In the genomic region with DNA sequence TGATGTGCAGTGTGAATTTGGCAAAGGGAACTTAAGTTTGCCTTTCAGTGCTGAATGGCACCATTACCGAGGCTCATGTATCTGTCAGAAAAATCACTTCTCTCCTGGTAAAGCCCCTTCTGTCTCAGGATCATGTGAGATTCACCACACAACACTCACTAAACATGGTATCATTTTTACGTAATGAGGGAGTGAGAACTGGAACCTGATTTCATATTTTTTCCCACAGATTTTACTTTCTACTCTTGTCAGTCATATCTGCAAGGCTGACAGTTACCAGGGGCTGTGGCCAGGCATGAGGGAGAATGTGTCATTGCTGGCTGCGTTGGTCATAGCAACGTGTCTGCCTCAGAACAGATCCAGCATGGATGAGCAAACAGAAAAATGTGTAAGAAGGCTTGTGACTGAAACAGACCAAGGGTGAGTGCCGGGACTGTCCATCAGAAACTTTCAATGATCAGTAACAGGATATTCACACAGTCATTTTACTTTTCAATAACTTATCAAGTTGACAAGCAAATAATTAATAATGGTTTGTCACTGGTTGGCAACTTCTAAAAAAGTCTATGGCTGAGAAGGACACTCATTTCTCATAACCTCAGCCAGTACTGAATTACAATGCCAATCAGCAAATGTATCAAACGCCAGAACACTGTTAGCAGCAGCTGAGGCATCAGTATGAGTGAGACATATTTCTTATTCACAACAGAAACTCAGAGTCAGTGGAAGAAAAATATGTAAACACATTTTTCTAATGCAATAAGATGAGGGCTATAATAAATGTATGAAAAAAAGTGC, we compare ENCODE assay signal across 8 cellular contexts.
A peak's percentile ranks its signal among the peaks of the same experiment; 100 is the strongest.
DNase-seq lines count a peak whose midpoint lies in the region; ATAC-seq and TF ChIP-seq lines count a peak whose summit lies in the region.

No MANE protein-coding gene starts in this region.

- no peaks in the 10 kb centered on the region for H3K27me3 Mint-ChIP-seq in CD8-positive, alpha-beta T cell (ENCODE audit: low read depth)

- DNase-seq in epithelial cell of proximal tubule (ENCODE audit: low read depth) (peak; percentile 80), T-helper 9 cell (no peak), NCI-H82 (lab: John Stamatoyannopoulos, UW) (no peak)
- DNase-seq in stimulated activated CD4-positive, alpha-beta T cell treated with anti-CD3 and anti-CD28 coated beads, TNF-alpha, amount 100 ng/mL, for 48 hours (ENCODE audit: low read depth in 3 of 3) = peak in 2 of 3 donors; percentile 39 to 73
- no peak for DNase-seq in CD8-positive, alpha-beta T cell

- peak overlapping the region; percentile 16; the same call in 1 of the 2 replicates for H3K4me3 ChIP-seq in GM08714 (ENCODE audit: low read length)
- H3K4me3 ChIP-seq in epithelial cell of proximal tubule (ENCODE audit: low read depth, low read length) = no peak overlapping the region
- no peak overlapping the region for H3K4me3 ChIP-seq in CD8-positive, alpha-beta T cell (ENCODE audit: low read depth, low read length)

- CTCF ChIA-PET in CD8-positive, alpha-beta T cell (lab: Charles Lee) = interaction anchor here (0.8 to 1.2 kb wide), 2 partner anchors 19 to 255 kb away, joined by 3 read pairs; no protein-coding TSS in a partner anchor

- peaks cover 17% of the 10 kb centered on the region for H3K4me1 Mint-ChIP-seq in CD8-positive, alpha-beta T cell (ENCODE audit: low read depth)

- no peaks in the 10 kb centered on the region for H3K9me3 Mint-ChIP-seq in CD8-positive, alpha-beta T cell

- H3K27me3 ChIP-seq in CD8-positive, alpha-beta T cell (ENCODE audit: insufficient read depth, low read length) = no peaks in the 10 kb centered on the region

- ATAC-seq in GM21367 (IDR thresholded peaks at IDR 0.05; ENCODE audit: unreplicated experiment) = peak; percentile 78
- peak; percentile 81 for ATAC-seq in HG03565 (IDR thresholded peaks at IDR 0.05; ENCODE audit: unreplicated experiment)
- ATAC-seq in CD8-positive, alpha-beta T cell = no peak

- H3K27ac Mint-ChIP-seq in CD8-positive, alpha-beta T cell = no peak overlapping the region

- H3K4me3 Mint-ChIP-seq in CD8-positive, alpha-beta T cell = no peak overlapping the region

- intact Hi-C loops in CD8-positive, alpha-beta T cell (cut with DNase I, micrococcal nuclease) = no loop called here

- H3K4me1 ChIP-seq in CD8-positive, alpha-beta T cell (ENCODE audit: insufficient read depth, low read length) = peaks cover 8% of the 10 kb centered on the region

- no peak for TF ChIP-seq CTCF in epithelial cell of proximal tubule (conservative IDR thresholded peaks at IDR 0.05; ENCODE audit: low read depth, low read length)
- TF ChIP-seq CTCF in CD8-positive, alpha-beta T cell (IDR thresholded peaks at IDR 0.05) = no peak

- no peaks in the 10 kb centered on the region for H3K36me3 Mint-ChIP-seq in CD8-positive, alpha-beta T cell

- no peaks in the 10 kb centered on the region for H3K36me3 ChIP-seq in CD8-positive, alpha-beta T cell (ENCODE audit: insufficient read depth, low read length)

- H3K27ac ChIP-seq in CD8-positive, alpha-beta T cell (ENCODE audit: low read depth, low read length) = no peak overlapping the region

- H3K9me3 ChIP-seq in CD8-positive, alpha-beta T cell (ENCODE audit: low read length) = no peaks in the 10 kb centered on the region

- POLR2A ChIA-PET in CD8-positive, alpha-beta T cell (lab: Charles Lee) = interaction anchor here (0.6 to 2.9 kb wide), 6 partner anchors 12 to 263 kb away, joined by 3 to 7 read pairs (median 3); no protein-coding TSS in a partner anchor

Comparison
In these comparisons a context has a peak if more than half of its experiments do, and no peak if none do; other contexts are left out.
1. DNase-seq: peak in epithelial cell of proximal tubule (single experiment) and stimulated activated CD4-positive, alpha-beta T cell treated with anti-CD3 and anti-CD28 coated beads, TNF-alpha, amount 100 ng/mL, for 48 hours (2 of 3); none in T-helper 9 cell (single experiment), NCI-H82 (single experiment) and CD8-positive, alpha-beta T cell (0 of 7).